In genomic region chr17:78255953-78256704, GRCh38 we compare ENCODE assay signal across 18 cellular contexts. TPM values are rescaled to one million over a fixed set of nuclear protein-coding genes. Genes with fewer than 3 reads are reported as not detected.
A peak's percentile ranks its signal among the peaks of the same experiment; 100 is the strongest.
DNase-seq lines count a peak whose midpoint lies in the region; ATAC-seq and TF ChIP-seq lines count a peak whose summit lies in the region.
"Had no signal": no experiment of that assay in that cellular context is flagged by ENCODE, and none has a peak within 500 bp of the region (broad histone marks: within the 10 kb centered on the region; RNA-seq: fewer than 3 reads in every experiment).

No MANE protein-coding gene starts in this region.

- CTCF ChIA-PET in activated CD4-positive, alpha-beta T cell treated with anti-CD3 and anti-CD28 coated beads, Interleukin-2, amount 10 ng/mL, durations not matched to agents 7 days and 5 days (lab: Charles Lee), result interaction anchor here (0.9 to 2.8 kb wide), 7 partner anchors 10 to 166 kb away, joined by 3 to 10 read pairs (median 3); partner anchors contain the start of gene SOCS3
- CTCF ChIA-PET in IMR-90 (lab: Yijun Ruan, JAX), result no interaction called here

- H3K27me3 ChIP-seq in IMR-90 (ENCODE audit: control insufficient read depth, insufficient read depth, low read length) (peaks cover 7% of the 10 kb centered on the region; the same call in 1 of the 2 replicates), trophoblast cell (ENCODE audit: insufficient read depth, low read length) (no peaks in the 10 kb centered on the region)
- H3K27me3 ChIP-seq: heart left ventricle had no signal

- no peak overlapping the region for H3K4me3 ChIP-seq in IMR-90 (ENCODE audit: insufficient read depth, low read depth, low read length)
- H3K4me3 ChIP-seq in trophoblast cell (ENCODE audit: low read depth, low read length), result no peak overlapping the region
- H3K4me3 ChIP-seq: coronary artery, heart left ventricle had no signal

- no peak overlapping the region for H3K18ac ChIP-seq in IMR-90 (ENCODE audit: low read depth, low read length)
- peak overlapping the region; percentile 35 for H3K18ac ChIP-seq in trophoblast cell (ENCODE audit: low read length)

- H4K91ac ChIP-seq in IMR-90 (ENCODE audit: insufficient read depth, low read depth, low read length) (no peak overlapping the region), trophoblast cell (ENCODE audit: low read depth, low read length) (peak overlapping the region; percentile 58)

- H3K36me3 ChIP-seq in IMR-90 (ENCODE audit: control insufficient read depth, insufficient read depth, low read length), result no peaks in the 10 kb centered on the region
- no peaks in the 10 kb centered on the region for H3K36me3 ChIP-seq in trophoblast cell (ENCODE audit: control insufficient read depth in 1 of 2, insufficient read depth in 2 of 2, low read length in 2 of 2)
- H3K36me3 ChIP-seq: heart left ventricle had no signal

- H4K12ac ChIP-seq in trophoblast cell (ENCODE audit: low read depth, low read length), result no peak overlapping the region

- no peak overlapping the region for H3K4ac ChIP-seq in IMR-90 (ENCODE audit: low read depth, low read length)
- peak overlapping the region; percentile 22 for H3K4ac ChIP-seq in trophoblast cell (ENCODE audit: low read depth, low read length)

- H4K20me1 ChIP-seq in IMR-90 (ENCODE audit: insufficient read depth, low read length), result no peaks in the 10 kb centered on the region

- H3K27ac ChIP-seq in IMR-90 (ENCODE audit: insufficient read depth, low read length) (no peak overlapping the region), trophoblast cell (ENCODE audit: low read depth, low read length) (no peak overlapping the region)
- H3K27ac ChIP-seq: coronary artery had no signal

- intact Hi-C loops in IMR-90 (cut with micrococcal nuclease), result loop anchor here (10.0 kb wide), 1 partner anchor 449 kb away; no protein-coding TSS in a partner anchor

- H2AK9ac ChIP-seq in IMR-90 (replicated peaks; ENCODE audit: low read depth, low read length, poor library complexity), result no peak overlapping the region

- BruUV-seq in IMR-90 (replicated peaks; lab: Mats Ljungman, UMichigan), result no TSS peak

- no peak overlapping the region for H3K4me3 Mint-ChIP-seq in activated CD4-positive, alpha-beta T cell treated with anti-CD3 and anti-CD28 coated beads, Interleukin-2, amount 10 ng/mL, durations not matched to agents 7 days and 5 days
- H3K4me3 Mint-ChIP-seq in endothelial cell (ENCODE audit: unreplicated experiment), result peak overlapping the region; percentile 59

- no peaks in the 10 kb centered on the region for H3K36me3 Mint-ChIP-seq in activated CD4-positive, alpha-beta T cell treated with anti-CD3 and anti-CD28 coated beads, Interleukin-2, amount 10 ng/mL, durations not matched to agents 7 days and 5 days (ENCODE audit: low read depth)
- peaks cover 3% of the 10 kb centered on the region for H3K36me3 Mint-ChIP-seq in endothelial cell (ENCODE audit: low read depth, unreplicated experiment)
- H3K36me3 Mint-ChIP-seq: naive B cell had no signal

- H3K4me1 ChIP-seq in IMR-90 (ENCODE audit: control insufficient read depth, insufficient read depth, low read length) (peaks cover 4% of the 10 kb centered on the region), trophoblast cell (ENCODE audit: control insufficient read depth in 1 of 2, insufficient read depth in 2 of 2, low read length in 2 of 2) (peaks cover 32 to 33% of the 10 kb centered on the region in 2 experiments)

- H2AK5ac ChIP-seq in IMR-90 (ENCODE audit: low read depth, low read length) (no peak overlapping the region), trophoblast cell (ENCODE audit: low read length) (peak overlapping the region; percentile 57)

- H3K23ac ChIP-seq in IMR-90 (ENCODE audit: low read depth, low read length), result no peak overlapping the region
- no peak overlapping the region for H3K23ac ChIP-seq in trophoblast cell (ENCODE audit: low read length)

- H3K9ac ChIP-seq in IMR-90 (ENCODE audit: low read depth, low read length) (no peak overlapping the region), trophoblast cell (ENCODE audit: low read length) (no peak overlapping the region)

- TF ChIP-seq CTCF in IMR-90 (conservative IDR thresholded peaks at IDR 0.05; ENCODE audit: low read depth, low read length), result no peak
- TF ChIP-seq CTCF in endothelial cell (IDR thresholded peaks at IDR 0.05; ENCODE audit: unreplicated experiment), result no peak

- H3K9me3 Mint-ChIP-seq in activated CD4-positive, alpha-beta T cell treated with anti-CD3 and anti-CD28 coated beads, Interleukin-2, amount 10 ng/mL, durations not matched to agents 7 days and 5 days, result peaks cover 2% of the 10 kb centered on the region
- H3K9me3 Mint-ChIP-seq in endothelial cell (ENCODE audit: unreplicated experiment), result no peaks in the 10 kb centered on the region
- H3K9me3 Mint-ChIP-seq: naive B cell had no signal

- H3K79me2 ChIP-seq in trophoblast cell (ENCODE audit: control insufficient read depth, insufficient read depth, low read length, poor library complexity), result peaks cover 3% of the 10 kb centered on the region

- no peak overlapping the region for H3K14ac ChIP-seq in IMR-90 (replicated peaks; ENCODE audit: low read depth, low read length)
- H3K14ac ChIP-seq in trophoblast cell (ENCODE audit: low read length), result peak overlapping the region; percentile 63

- no peak for DNase-seq in activated CD4-positive, alpha-beta T cell treated with anti-CD3 and anti-CD28 coated beads, Interleukin-2, amount 10 ng/mL, durations not matched to agents 7 days and 5 days
- DNase-seq in activated CD4-positive, alpha-beta T cell treated with anti-CD3 and anti-CD28 coated beads, Interleukin-2, amount 50 U/mL, for 1 hour, result no peak
- no peak for DNase-seq in IMR-90
- no peak for DNase-seq in endothelial cell (ENCODE audit: low spot score)
- DNase-seq in trophoblast cell, result no peak
- no peak for DNase-seq in nucleus accumbens (lab: John Stamatoyannopoulos, UW)
- DNase-seq in DMS79 (lab: John Stamatoyannopoulos, UW), result no peak
- DNase-seq: activated T-cell treated with anti-CD3 and anti-CD28 coated beads, Interleukin-2, amount 50 U/mL, for 48 hours; anterior cingulate cortex; GOT3; naive B cell; NCI-H1048; stimulated activated naive CD4-positive, alpha-beta T cell treated with Interleukin-2 at 50 U/mL for 16 hours had no signal

- H2BK120ac ChIP-seq in IMR-90 (ENCODE audit: low read depth, low read length) (no peak overlapping the region), trophoblast cell (ENCODE audit: insufficient read depth, low read length, poor library complexity) (peak overlapping the region; percentile 70)

- peaks cover 0 to 4% of the 10 kb centered on the region in 2 experiments; a peak in 1 of 4 replicates for H3K79me1 ChIP-seq in IMR-90 (ENCODE audit: low read depth in 1 of 2, low read length in 2 of 2)
- peaks cover 22% of the 10 kb centered on the region for H3K79me1 ChIP-seq in trophoblast cell (ENCODE audit: low read length)

- in situ Hi-C loops in IMR-90 (cut with MboI; ENCODE audit: low sequenced_read_pairs), result no loop called here

- TF ChIP-seq POLR2A in IMR-90 (IDR thresholded peaks at IDR 0.05; ENCODE audit: low read depth, low read length), result no peak

- H2BK12ac ChIP-seq in trophoblast cell (ENCODE audit: low read length), result peak overlapping the region; percentile 67

- no peaks in the 10 kb centered on the region for H3K27me3 Mint-ChIP-seq in activated CD4-positive, alpha-beta T cell treated with anti-CD3 and anti-CD28 coated beads, Interleukin-2, amount 10 ng/mL, durations not matched to agents 7 days and 5 days
- H3K27me3 Mint-ChIP-seq in endothelial cell (ENCODE audit: unreplicated experiment), result peaks cover 26% of the 10 kb centered on the region

- no peak overlapping the region for H2BK5ac ChIP-seq in IMR-90 (ENCODE audit: low read depth, low read length, poor library complexity, severe bottlenecking)
- no peak overlapping the region for H2BK5ac ChIP-seq in trophoblast cell (ENCODE audit: low read depth, low read length, poor library complexity)

- peak overlapping the region; percentile 36 for H3K27ac Mint-ChIP-seq in activated CD4-positive, alpha-beta T cell treated with anti-CD3 and anti-CD28 coated beads, Interleukin-2, amount 10 ng/mL, durations not matched to agents 7 days and 5 days
- H3K27ac Mint-ChIP-seq in endothelial cell (ENCODE audit: unreplicated experiment), result peak overlapping the region; percentile 18

- H2AFZ ChIP-seq in IMR-90 (replicated peaks; ENCODE audit: low read length, poor library complexity), result peak overlapping the region; percentile 19
- H2AFZ ChIP-seq in trophoblast cell (ENCODE audit: insufficient read depth, low read length, poor library complexity), result peak overlapping the region; percentile 1

- H3K9me3 ChIP-seq in IMR-90 (ENCODE audit: control insufficient read depth, insufficient read depth, low read length) (no peaks in the 10 kb centered on the region), trophoblast cell (ENCODE audit: insufficient read depth, low read depth, low read length) (peaks cover 2% of the 10 kb centered on the region)
- H3K9me3 ChIP-seq: heart left ventricle had no signal

- H3K9me1 ChIP-seq in IMR-90 (ENCODE audit: insufficient read depth, low read length), result 0 out of 2 replicates have a peak, but pooled peaks cover 6% of the 10 kb centered on the region

- no peak overlapping the region for H3K56ac ChIP-seq in IMR-90 (ENCODE audit: extremely low read depth, insufficient read depth, low read length)

- H2BK15ac ChIP-seq in IMR-90 (ENCODE audit: low read depth, low read length), result no peak overlapping the region

- POLR2A ChIA-PET in activated CD4-positive, alpha-beta T cell treated with anti-CD3 and anti-CD28 coated beads, Interleukin-2, amount 10 ng/mL, durations not matched to agents 7 days and 5 days (lab: Charles Lee), result no interaction called here
- POLR2A ChIA-PET in IMR-90 (lab: Charles Lee; ENCODE audit: unreplicated experiment), result no interaction called here

- no peak for TF ChIP-seq RAD21 in IMR-90 (IDR thresholded peaks at IDR 0.05; ENCODE audit: low read length)

- dilution Hi-C loops in IMR-90 (cut with HindIII; ENCODE audit: low sequenced_read_pairs, unreplicated experiment), result no loop called here

- ATAC-seq in IMR-90 (ENCODE audit: low read depth), result no peak
- ATAC-seq in GM21576 (IDR thresholded peaks at IDR 0.05; ENCODE audit: unreplicated experiment), result no peak
- ATAC-seq: esophagus mucosa had no signal

- H4K8ac ChIP-seq in IMR-90 (ENCODE audit: low read depth in 2 of 2, low read length in 2 of 2) (no peak overlapping the region), trophoblast cell (ENCODE audit: low read depth, low read length) (peak overlapping the region; percentile 1)

- H3K4me2 ChIP-seq in IMR-90 (ENCODE audit: low read depth, low read length), result no peak overlapping the region
- no peak overlapping the region for H3K4me2 ChIP-seq in trophoblast cell (ENCODE audit: low read length)

- no peak overlapping the region for H4K5ac ChIP-seq in IMR-90 (ENCODE audit: low read depth, low read length)

- 64% methylated on average over 3 of the region's 14 CpGs; no CpG with 5 or more reads in 1 of the 2 experiments for WGBS in IMR-90 (ENCODE audit: extremely low coverage in 2 of 2, insufficient read length in 1 of 2), 2 experiments
- whole genome bisulfite sequencing in trophoblast cell (ENCODE audit: extremely low coverage, insufficient coverage, insufficient read length), result no CpG with 5 or more reads among the region's 14 CpGs

- H3K4me1 Mint-ChIP-seq in activated CD4-positive, alpha-beta T cell treated with anti-CD3 and anti-CD28 coated beads, Interleukin-2, amount 10 ng/mL, durations not matched to agents 7 days and 5 days, result peaks cover 78% of the 10 kb centered on the region
- peaks cover 39% of the 10 kb centered on the region for H3K4me1 Mint-ChIP-seq in endothelial cell (ENCODE audit: unreplicated experiment)

- H2BK20ac ChIP-seq in IMR-90 (ENCODE audit: low read depth, low read length), result no peak overlapping the region

RNA-seq across cellular contexts. Expression of gene TMEM235, which starts 24.7 kb away (rescaled TPM):
- total RNA-seq in activated CD4-positive, alpha-beta T cell treated with anti-CD3 and anti-CD28 coated beads, Interleukin-2, amount 10 ng/mL, durations not matched to agents 7 days and 5 days, result not detected
- not detected in 2 replicates for total RNA-seq in IMR-90 (2012; rRNA removed)
- polyA plus RNA-seq in IMR-90 (2012; rRNA removed), result not detected in 2 replicates
- polyA plus RNA-seq in IMR-90 (2012; cell fraction: cytosol; rRNA removed), result not detected in 2 replicates
- not detected in 2 replicates for polyA plus RNA-seq in IMR-90 (2012; cell fraction: nucleus; rRNA removed; ENCODE audit: low replicate concordance)
- 21.1 TPM for total RNA-seq in endothelial cell (ENCODE audit: unreplicated experiment)
- not detected in 2 replicates for polyA plus RNA-seq in trophoblast cell (2013)
- total RNA-seq: esophagus mucosa, heart left ventricle had no signal
- polyA plus RNA-seq: AG04450, heart left ventricle had no signal

RNA-seq across cellular contexts. Expression of gene BIRC5, which starts 42.1 kb away (rescaled TPM):
- total RNA-seq in activated CD4-positive, alpha-beta T cell treated with anti-CD3 and anti-CD28 coated beads, Interleukin-2, amount 10 ng/mL, durations not matched to agents 7 days and 5 days, result 100 to 1,000 TPM; 113 to 117 TPM
- total RNA-seq in IMR-90 (2012; rRNA removed) (52.7 and 53.6 TPM in 2 replicates), endothelial cell (ENCODE audit: unreplicated experiment) (22.0 TPM)
- polyA plus RNA-seq in IMR-90 (2012; rRNA removed), result 16.6 and 19.5 TPM in 2 replicates
- 10.6 and 17.7 TPM in 2 replicates for polyA plus RNA-seq in IMR-90 (2012; cell fraction: cytosol; rRNA removed)
- polyA plus RNA-seq in IMR-90 (2012; cell fraction: nucleus; rRNA removed; ENCODE audit: low replicate concordance), result 5.5 and 7.2 TPM in 2 replicates
- polyA plus RNA-seq in trophoblast cell (2013), result 38.7 and 44.2 TPM in 2 replicates

Comparison
In these comparisons a context has a peak if more than half of its experiments do, and no peak if none do; other contexts are left out.
1. RNA of gene TMEM235, which starts 24.7 kb away (total RNA-seq): 21.1 TPM in endothelial cell (single experiment); not detected in activated CD4-positive, alpha-beta T cell treated with anti-CD3 and anti-CD28 coated beads, Interleukin-2, amount 10 ng/mL, durations not matched to agents 7 days and 5 days and not detected in IMR-90; every median in the first group is over 10 times any median in the second.